1 cellular context compared by ENCODE assay signal in the genomic region with DNA sequence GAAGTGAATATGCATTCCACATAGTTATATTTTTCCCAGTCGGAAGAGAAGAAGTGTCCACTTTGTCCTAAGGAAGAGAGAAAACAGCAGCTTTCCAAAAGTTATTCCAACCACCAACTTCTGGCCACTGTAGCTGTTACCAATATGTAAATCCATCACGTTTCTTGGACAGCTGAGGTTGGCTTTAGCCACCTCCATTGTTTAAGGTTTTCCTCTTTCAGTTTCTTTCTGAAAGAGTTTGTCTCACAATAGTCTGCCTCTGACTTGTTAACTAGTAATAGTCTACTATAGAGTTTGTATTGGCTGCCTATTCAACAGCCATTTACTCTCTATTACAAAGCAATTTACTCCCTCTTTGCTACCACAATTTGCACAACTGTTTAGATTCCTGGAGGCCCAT.
TF ChIP-seq lines count a peak whose summit lies in the region.

No MANE protein-coding gene starts in this region.

TF ChIP-seq in GM23338, 12 proteins besides CTCF, POLR2A, EP300 and RAD21 (continued from another document):
- TF ChIP-seq, protein P1, sequence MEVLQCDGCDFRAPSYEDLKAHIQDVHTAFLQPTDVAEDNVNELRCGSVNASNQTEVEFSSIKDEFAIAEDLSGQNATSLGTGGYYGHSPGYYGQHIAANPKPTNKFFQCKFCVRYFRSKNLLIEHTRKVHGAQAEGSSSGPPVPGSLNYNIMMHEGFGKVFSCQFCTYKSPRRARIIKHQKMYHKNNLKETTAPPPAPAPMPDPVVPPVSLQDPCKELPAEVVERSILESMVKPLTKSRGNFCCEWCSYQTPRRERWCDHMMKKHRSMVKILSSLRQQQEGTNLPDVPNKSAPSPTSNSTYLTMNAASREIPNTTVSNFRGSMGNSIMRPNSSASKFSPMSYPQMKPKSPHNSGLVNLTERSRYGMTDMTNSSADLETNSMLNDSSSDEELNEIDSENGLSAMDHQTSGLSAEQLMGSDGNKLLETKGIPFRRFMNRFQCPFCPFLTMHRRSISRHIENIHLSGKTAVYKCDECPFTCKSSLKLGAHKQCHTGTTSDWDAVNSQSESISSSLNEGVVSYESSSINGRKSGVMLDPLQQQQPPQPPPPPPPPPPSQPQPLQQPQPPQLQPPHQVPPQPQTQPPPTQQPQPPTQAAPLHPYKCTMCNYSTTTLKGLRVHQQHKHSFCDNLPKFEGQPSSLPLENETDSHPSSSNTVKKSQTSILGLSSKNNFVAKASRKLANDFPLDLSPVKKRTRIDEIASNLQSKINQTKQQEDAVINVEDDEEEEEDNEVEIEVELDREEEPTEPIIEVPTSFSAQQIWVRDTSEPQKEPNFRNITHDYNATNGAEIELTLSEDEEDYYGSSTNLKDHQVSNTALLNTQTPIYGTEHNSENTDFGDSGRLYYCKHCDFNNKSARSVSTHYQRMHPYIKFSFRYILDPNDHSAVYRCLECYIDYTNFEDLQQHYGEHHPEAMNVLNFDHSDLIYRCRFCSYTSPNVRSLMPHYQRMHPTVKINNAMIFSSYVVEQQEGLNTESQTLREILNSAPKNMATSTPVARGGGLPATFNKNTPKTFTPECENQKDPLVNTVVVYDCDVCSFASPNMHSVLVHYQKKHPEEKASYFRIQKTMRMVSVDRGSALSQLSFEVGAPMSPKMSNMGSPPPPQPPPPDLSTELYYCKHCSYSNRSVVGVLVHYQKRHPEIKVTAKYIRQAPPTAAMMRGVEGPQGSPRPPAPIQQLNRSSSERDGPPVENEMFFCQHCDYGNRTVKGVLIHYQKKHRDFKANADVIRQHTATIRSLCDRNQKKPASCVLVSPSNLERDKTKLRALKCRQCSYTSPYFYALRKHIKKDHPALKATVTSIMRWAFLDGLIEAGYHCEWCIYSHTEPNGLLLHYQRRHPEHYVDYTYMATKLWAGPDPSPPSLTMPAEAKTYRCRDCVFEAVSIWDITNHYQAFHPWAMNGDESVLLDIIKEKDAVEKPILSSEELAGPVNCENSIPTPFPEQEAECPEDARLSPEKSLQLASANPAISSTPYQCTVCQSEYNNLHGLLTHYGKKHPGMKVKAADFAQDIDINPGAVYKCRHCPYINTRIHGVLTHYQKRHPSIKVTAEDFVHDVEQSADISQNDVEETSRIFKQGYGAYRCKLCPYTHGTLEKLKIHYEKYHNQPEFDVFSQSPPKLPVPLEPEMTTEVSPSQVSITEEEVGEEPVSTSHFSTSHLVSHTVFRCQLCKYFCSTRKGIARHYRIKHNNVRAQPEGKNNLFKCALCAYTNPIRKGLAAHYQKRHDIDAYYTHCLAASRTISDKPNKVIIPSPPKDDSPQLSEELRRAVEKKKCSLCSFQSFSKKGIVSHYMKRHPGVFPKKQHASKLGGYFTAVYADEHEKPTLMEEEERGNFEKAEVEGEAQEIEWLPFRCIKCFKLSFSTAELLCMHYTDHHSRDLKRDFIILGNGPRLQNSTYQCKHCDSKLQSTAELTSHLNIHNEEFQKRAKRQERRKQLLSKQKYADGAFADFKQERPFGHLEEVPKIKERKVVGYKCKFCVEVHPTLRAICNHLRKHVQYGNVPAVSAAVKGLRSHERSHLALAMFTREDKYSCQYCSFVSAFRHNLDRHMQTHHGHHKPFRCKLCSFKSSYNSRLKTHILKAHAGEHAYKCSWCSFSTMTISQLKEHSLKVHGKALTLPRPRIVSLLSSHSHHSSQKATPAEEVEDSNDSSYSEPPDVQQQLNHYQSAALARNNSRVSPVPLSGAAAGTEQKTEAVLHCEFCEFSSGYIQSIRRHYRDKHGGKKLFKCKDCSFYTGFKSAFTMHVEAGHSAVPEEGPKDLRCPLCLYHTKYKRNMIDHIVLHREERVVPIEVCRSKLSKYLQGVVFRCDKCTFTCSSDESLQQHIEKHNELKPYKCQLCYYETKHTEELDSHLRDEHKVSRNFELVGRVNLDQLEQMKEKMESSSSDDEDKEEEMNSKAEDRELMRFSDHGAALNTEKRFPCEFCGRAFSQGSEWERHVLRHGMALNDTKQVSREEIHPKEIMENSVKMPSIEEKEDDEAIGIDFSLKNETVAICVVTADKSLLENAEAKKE (CRISPR knock-in tag; IDR thresholded peaks at IDR 0.05): no peak
- TF ChIP-seq STAT1 (IDR thresholded peaks at IDR 0.05; ENCODE audit: unreplicated experiment) (no peak), EZH2 (IDR thresholded peaks at IDR 0.05; ENCODE audit: low read depth, unreplicated experiment) (no peak), NANOG (IDR thresholded peaks at IDR 0.05; ENCODE audit: borderline replicate concordance) (no peak), EZH2phosphoT487 (IDR thresholded peaks at IDR 0.05; ENCODE audit: unreplicated experiment) (no peak), ZNF114 (CRISPR knock-in tag; IDR thresholded peaks at IDR 0.05) (no peak), POLR2AphosphoS5 (IDR thresholded peaks at IDR 0.05; ENCODE audit: low read depth) (no peak), JUNB (IDR thresholded peaks at IDR 0.05; ENCODE audit: unreplicated experiment) (no peak)
- TF ChIP-seq, protein P2, sequence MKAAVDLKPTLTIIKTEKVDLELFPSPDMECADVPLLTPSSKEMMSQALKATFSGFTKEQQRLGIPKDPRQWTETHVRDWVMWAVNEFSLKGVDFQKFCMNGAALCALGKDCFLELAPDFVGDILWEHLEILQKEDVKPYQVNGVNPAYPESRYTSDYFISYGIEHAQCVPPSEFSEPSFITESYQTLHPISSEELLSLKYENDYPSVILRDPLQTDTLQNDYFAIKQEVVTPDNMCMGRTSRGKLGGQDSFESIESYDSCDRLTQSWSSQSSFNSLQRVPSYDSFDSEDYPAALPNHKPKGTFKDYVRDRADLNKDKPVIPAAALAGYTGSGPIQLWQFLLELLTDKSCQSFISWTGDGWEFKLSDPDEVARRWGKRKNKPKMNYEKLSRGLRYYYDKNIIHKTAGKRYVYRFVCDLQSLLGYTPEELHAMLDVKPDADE (IDR thresholded peaks at IDR 0.05): no peak
